ENCODE assay signal across 9 cellular contexts in genomic region chrX:135931644-135932487, GRCh38. TPM values are rescaled to one million over a fixed set of nuclear protein-coding genes. Genes with fewer than 3 reads are reported as not detected.
DNase-seq lines count a peak whose midpoint lies in the region; ATAC-seq and TF ChIP-seq lines count a peak whose summit lies in the region.
"Had no signal": no experiment of that assay in that cellular context is flagged by ENCODE, and none has a peak within 500 bp of the region (broad histone marks: within the 10 kb centered on the region; RNA-seq: fewer than 3 reads in every experiment).

No MANE protein-coding gene starts in this region.

- H3K36me3 ChIP-seq in OCI-LY7 (ENCODE audit: insufficient read depth, low read length) = no peaks in the 10 kb centered on the region

- H3K4me1 Mint-ChIP-seq in activated T-helper 17 cell treated with anti-CD3 and anti-CD28 coated beads, Interleukin-2, amount 50 U/mL, for 72 hours = no peaks in the 10 kb centered on the region

- peak; percentile 75 for DNase-seq in ELF-1 (ENCODE audit: low read depth, low spot score)
- peak; percentile 34 for DNase-seq in OCI-LY7 (ENCODE audit: low spot score)
- peak; percentile 23 for DNase-seq in glomerular visceral epithelial cell (ENCODE audit: extremely low spot score)
- DNase-seq in sciatic nerve (ENCODE audit: low spot score) = peak; percentile 72

- H3K79me2 ChIP-seq in OCI-LY7 (ENCODE audit: insufficient read depth, low read depth, low read length) = no peaks in the 10 kb centered on the region

- CTCF ChIA-PET in OCI-LY7 (lab: Charles Lee; ENCODE audit: unreplicated experiment) = no interaction called here

- peak; percentile 71 for TF ChIP-seq CTCF in OCI-LY7 (conservative IDR thresholded peaks at IDR 0.05; ENCODE audit: low read length)

- no peaks in the 10 kb centered on the region for H3K4me1 ChIP-seq in OCI-LY7 (ENCODE audit: insufficient read depth, low read length, poor library complexity, severe bottlenecking)

- H3K4me3 ChIP-seq in OCI-LY7 (ENCODE audit: low read depth, low read length, poor library complexity, severe bottlenecking) = no peak overlapping the region

- H4K20me1 ChIP-seq in OCI-LY7 (ENCODE audit: insufficient read depth, low read length) = no peaks in the 10 kb centered on the region

- no peak overlapping the region for H3K4me2 ChIP-seq in OCI-LY7 (ENCODE audit: low read length)

- intact Hi-C loops in OCI-LY7 (cut with micrococcal nuclease; ENCODE audit: unreplicated experiment) (no loop called here), sciatic nerve (cut with DNase I) (no loop called here)

- no peak overlapping the region for H3K27ac ChIP-seq in OCI-LY7 (ENCODE audit: low read depth, low read length, poor library complexity, severe bottlenecking)

- ATAC-seq in HG02678 (IDR thresholded peaks at IDR 0.05; ENCODE audit: unreplicated experiment) (peak; percentile 68), sciatic nerve (peak; percentile 48), GM21526 (IDR thresholded peaks at IDR 0.05; ENCODE audit: low FRiP score, unreplicated experiment) (no peak), GM18517 (IDR thresholded peaks at IDR 0.05; ENCODE audit: unreplicated experiment) (no peak)
- peak; percentile 52 for ATAC-seq in activated T-helper 17 cell treated with anti-CD3 and anti-CD28 coated beads, Interleukin-2, amount 50 U/mL, for 72 hours (replicated peaks)

- H3K27ac Mint-ChIP-seq in activated T-helper 17 cell treated with anti-CD3 and anti-CD28 coated beads, Interleukin-2, amount 50 U/mL, for 72 hours = no peak overlapping the region

- no peaks in the 10 kb centered on the region for H3K36me3 Mint-ChIP-seq in activated T-helper 17 cell treated with anti-CD3 and anti-CD28 coated beads, Interleukin-2, amount 50 U/mL, for 72 hours (ENCODE audit: low read depth)

- BruUV-seq in OCI-LY7 (replicated peaks; lab: Mats Ljungman, UMichigan) = no TSS peak

- no peaks in the 10 kb centered on the region for H3K9me3 ChIP-seq in OCI-LY7 (ENCODE audit: low read length)

- no peaks in the 10 kb centered on the region for H3K9me2 ChIP-seq in OCI-LY7 (ENCODE audit: insufficient read depth, low read length)

- no peaks in the 10 kb centered on the region for H3K9me3 Mint-ChIP-seq in activated T-helper 17 cell treated with anti-CD3 and anti-CD28 coated beads, Interleukin-2, amount 50 U/mL, for 72 hours

- H2AFZ ChIP-seq in OCI-LY7 (ENCODE audit: low read length) = no peak overlapping the region

- no peaks in the 10 kb centered on the region for H3K27me3 Mint-ChIP-seq in activated T-helper 17 cell treated with anti-CD3 and anti-CD28 coated beads, Interleukin-2, amount 50 U/mL, for 72 hours

- POLR2A ChIA-PET in OCI-LY7 (lab: Charles Lee) = no interaction called here

- no peak overlapping the region for H3K4me3 Mint-ChIP-seq in activated T-helper 17 cell treated with anti-CD3 and anti-CD28 coated beads, Interleukin-2, amount 50 U/mL, for 72 hours

RNA-seq across cellular contexts. Expression of gene SAGE1, which starts 38.4 kb away (rescaled TPM):
- total RNA-seq in OCI-LY7 (2014; rRNA removed; shearing (Covaris generic)) = not detected in 2 replicates
- total RNA-seq in OCI-LY7 (2022) = not detected in 2 replicates
- total RNA-seq in activated T-helper 17 cell treated with anti-CD3 and anti-CD28 coated beads, Interleukin-2, amount 50 U/mL, for 72 hours = not detected
- not detected for total RNA-seq in sciatic nerve
- total RNA-seq: subcutaneous adipose tissue had no signal

RNA-seq across cellular contexts. Expression of gene CT45A10, which starts 38.6 kb away (rescaled TPM):
- not detected in 2 replicates for total RNA-seq in OCI-LY7 (2014; rRNA removed; shearing (Covaris generic))
- not detected in 2 replicates for total RNA-seq in OCI-LY7 (2022)
- not detected for total RNA-seq in activated T-helper 17 cell treated with anti-CD3 and anti-CD28 coated beads, Interleukin-2, amount 50 U/mL, for 72 hours
- not detected for total RNA-seq in sciatic nerve
- total RNA-seq: subcutaneous adipose tissue had no signal

RNA-seq across cellular contexts. Expression of gene MMGT1, which starts 41.9 kb away (rescaled TPM):
- total RNA-seq in OCI-LY7 (2014; rRNA removed; shearing (Covaris generic)) = 7.7 and 8.9 TPM in 2 replicates
- total RNA-seq in OCI-LY7 (2022) = 16.4 and 17.0 TPM in 2 replicates
- 10 to 100 TPM; 14.6 to 17.7 TPM for total RNA-seq in activated T-helper 17 cell treated with anti-CD3 and anti-CD28 coated beads, Interleukin-2, amount 50 U/mL, for 72 hours
- total RNA-seq in sciatic nerve = 26.9 TPM

RNA-seq across cellular contexts. Expression of gene SLC9A6, which starts 53.4 kb away (rescaled TPM):
- 5.9 and 7.7 TPM in 2 replicates for total RNA-seq in OCI-LY7 (2014; rRNA removed; shearing (Covaris generic))
- total RNA-seq in OCI-LY7 (2022) = 11.1 and 12.6 TPM in 2 replicates
- 10 to 100 TPM in 1 of 2 donors, 1 to 10 TPM in 1; 9.6 to 15.0 TPM for total RNA-seq in activated T-helper 17 cell treated with anti-CD3 and anti-CD28 coated beads, Interleukin-2, amount 50 U/mL, for 72 hours
- total RNA-seq in sciatic nerve = 21.4 TPM

Comparison
In these comparisons a context has a peak if more than half of its experiments do, and no peak if none do; other contexts are left out.
1. DNase-seq: peak in every context shown above with its lines; median percentile 75 in ELF-1; 72 in sciatic nerve; 34 in OCI-LY7; 23 in glomerular visceral epithelial cell.
2. ATAC-seq: peak in HG02678 (single experiment), activated T-helper 17 cell treated with anti-CD3 and anti-CD28 coated beads, Interleukin-2, amount 50 U/mL, for 72 hours (single experiment) and sciatic nerve (single experiment); none in GM21526 (single experiment) and GM18517 (single experiment).